In the genomic region with DNA sequence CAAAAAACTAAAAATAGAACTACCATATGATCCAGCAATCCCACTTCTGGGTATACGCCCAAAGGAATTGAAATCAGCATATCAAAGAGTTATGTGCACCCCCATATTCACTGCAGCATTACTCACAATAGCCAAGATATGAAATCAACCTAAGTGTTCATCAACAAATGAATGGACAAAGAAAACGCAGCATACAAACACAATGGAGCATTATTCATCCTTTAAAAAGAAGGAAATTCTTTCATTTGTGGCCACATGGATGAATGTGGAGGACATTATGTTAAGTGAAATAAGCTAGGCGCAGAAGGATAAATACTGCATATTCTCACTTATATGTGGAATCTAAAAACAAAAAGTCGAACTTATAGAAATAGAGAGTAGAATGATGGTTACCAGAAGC, we compare ENCODE assay signal across 19 cellular contexts.
A peak's percentile ranks its signal among the peaks of the same experiment; 100 is the strongest.
DNase-seq lines count a peak whose midpoint lies in the region; ATAC-seq and TF ChIP-seq lines count a peak whose summit lies in the region.
"Had no signal": no experiment of that assay in that cellular context is flagged by ENCODE, and none has a peak within 500 bp of the region (broad histone marks: within the 10 kb centered on the region; RNA-seq: fewer than 3 reads in every experiment).

No MANE protein-coding gene starts in this region.

- H3K4me2 ChIP-seq in GM23338: peak overlapping the region; percentile 46; the same call in 1 of the 2 replicates
- H3K4me2 ChIP-seq: A549 had no signal

- no peaks in the 10 kb centered on the region for H3K9me3 Mint-ChIP-seq in GM23338
- H3K9me3 Mint-ChIP-seq in CD8-positive, alpha-beta T cell: no peaks in the 10 kb centered on the region
- H3K9me3 Mint-ChIP-seq: CD4-positive, alpha-beta T cell; IgD-negative memory B cell had no signal

- no peak overlapping the region for H3K4me3 Mint-ChIP-seq in GM23338
- H3K4me3 Mint-ChIP-seq in CD8-positive, alpha-beta T cell: no peak overlapping the region
- H3K4me3 Mint-ChIP-seq: CD4-positive, alpha-beta T cell; IgD-negative memory B cell had no signal

- peaks cover 29% of the 10 kb centered on the region for H3K4me1 Mint-ChIP-seq in GM23338
- H3K4me1 Mint-ChIP-seq in CD8-positive, alpha-beta T cell (ENCODE audit: low read depth): peaks cover 14% of the 10 kb centered on the region

- no peaks in the 10 kb centered on the region for H3K79me2 ChIP-seq in GM23338 (replicated peaks; ENCODE audit: insufficient read depth)

- intact Hi-C loops in dorsolateral prefrontal cortex (cut with DNase I): loop anchor here in 1 of 2 donors (10.0 kb wide), 1 partner anchor 158 kb away; no protein-coding TSS in a partner anchor
- intact Hi-C loops in CD8-positive, alpha-beta T cell (cut with DNase I, micrococcal nuclease): no loop called here

- CTCF ChIA-PET in CD8-positive, alpha-beta T cell (lab: Charles Lee): no interaction called here

- H3K27me3 ChIP-seq in GM23338 (ENCODE audit: insufficient read depth) (no peaks in the 10 kb centered on the region), dorsolateral prefrontal cortex (no peaks in the 10 kb centered on the region)
- no peaks in the 10 kb centered on the region for H3K27me3 ChIP-seq in CD8-positive, alpha-beta T cell (ENCODE audit: insufficient read depth, low read length)

- H3K36me3 Mint-ChIP-seq in GM23338 (ENCODE audit: low read depth): no peaks in the 10 kb centered on the region
- no peaks in the 10 kb centered on the region for H3K36me3 Mint-ChIP-seq in CD8-positive, alpha-beta T cell
- H3K36me3 Mint-ChIP-seq: IgD-negative memory B cell had no signal

- H3K4me3 ChIP-seq in GM23338 (no peak overlapping the region), dorsolateral prefrontal cortex (no peak overlapping the region)
- H3K4me3 ChIP-seq in CD8-positive, alpha-beta T cell (ENCODE audit: low read depth, low read length): no peak overlapping the region
- H3K4me3 ChIP-seq: A549 had no signal

- H3K9me3 ChIP-seq in CD8-positive, alpha-beta T cell (ENCODE audit: low read length): no peaks in the 10 kb centered on the region
- H3K9me3 ChIP-seq: A549 had no signal

- H4K20me1 ChIP-seq in GM23338 (replicated peaks; ENCODE audit: insufficient read depth): no peaks in the 10 kb centered on the region

- H2AFZ ChIP-seq in GM23338: no peak overlapping the region

- no peaks in the 10 kb centered on the region for H3F3A ChIP-seq in GM23338 (replicated peaks; ENCODE audit: low read depth)

- no peak overlapping the region for H3K27ac Mint-ChIP-seq in GM23338
- no peak overlapping the region for H3K27ac Mint-ChIP-seq in CD8-positive, alpha-beta T cell
- H3K27ac Mint-ChIP-seq: CD4-positive, alpha-beta T cell; IgD-negative memory B cell had no signal

- POLR2A ChIA-PET in CD8-positive, alpha-beta T cell (lab: Charles Lee): no interaction called here

- H3K9me2 ChIP-seq in GM23338 (ENCODE audit: insufficient read depth): peaks cover 17% of the 10 kb centered on the region; the same call in 1 of the 2 replicates

- H3K36me3 ChIP-seq in GM23338 (ENCODE audit: insufficient read depth): no peaks in the 10 kb centered on the region; the same call in 1 of the 2 replicates
- no peaks in the 10 kb centered on the region for H3K36me3 ChIP-seq in CD8-positive, alpha-beta T cell (ENCODE audit: insufficient read depth, low read length)

- H3K27me3 Mint-ChIP-seq in GM23338 (ENCODE audit: insufficient read depth, low read depth, poor library complexity): peaks cover 1% of the 10 kb centered on the region
- H3K27me3 Mint-ChIP-seq in CD8-positive, alpha-beta T cell (ENCODE audit: low read depth): no peaks in the 10 kb centered on the region
- H3K27me3 Mint-ChIP-seq: CD4-positive, alpha-beta T cell had no signal

- H3K4me1 ChIP-seq in GM23338 (ENCODE audit: insufficient read depth): peaks cover 23% of the 10 kb centered on the region
- H3K4me1 ChIP-seq in CD8-positive, alpha-beta T cell (ENCODE audit: insufficient read depth, low read length): peaks cover 7% of the 10 kb centered on the region
- H3K4me1 ChIP-seq: A549 had no signal

- H3K27ac ChIP-seq in GM23338 (ENCODE audit: low read depth) (no peak overlapping the region), dorsolateral prefrontal cortex (peak overlapping the region in 34 of 59 donors; percentile 1 to 80 (median 37))
- H3K27ac ChIP-seq in CD8-positive, alpha-beta T cell (ENCODE audit: low read depth, low read length): no peak overlapping the region
- H3K27ac ChIP-seq: 22Rv1, A549, C4-2B had no signal

- no peak for TF ChIP-seq CTCF in GM23338 (conservative IDR thresholded peaks at IDR 0.05; ENCODE audit: low read depth in 2 of 2)
- no peak for TF ChIP-seq CTCF in dorsolateral prefrontal cortex (IDR thresholded peaks at IDR 0.05 in 54 of 56, conservative IDR thresholded peaks at IDR 0.05 in 2 of 56; ENCODE audit: low read depth in 1 of 56, partially characterized antibody in 56 of 56)
- TF ChIP-seq CTCF in CD8-positive, alpha-beta T cell (IDR thresholded peaks at IDR 0.05): no peak

- ATAC-seq in GM23338: no peak
- no peak for ATAC-seq in CD8-positive, alpha-beta T cell
- ATAC-seq: A549, HepG2 had no signal

- DNase-seq in GM23338 (ENCODE audit: low spot score): no peak
- DNase-seq in dorsolateral prefrontal cortex: no peak
- DNase-seq in midbrain (lab: John Stamatoyannopoulos, UW): peak; percentile 33
- peak; percentile 79 for DNase-seq in superior temporal gyrus (ENCODE audit: extremely low spot score)
- no peak for DNase-seq in cerebellar nuclear complex (lab: John Stamatoyannopoulos, UW)
- no peak for DNase-seq in CD8-positive, alpha-beta T cell
- no peak for DNase-seq in HK-2 (ENCODE audit: unreplicated experiment)
- DNase-seq: AML-193; CD4-positive, alpha-beta T cell; DMS153; DMS79; GDM1; GOT3; H7 had no signal

TF ChIP-seq in GM23338, 12 proteins besides CTCF, POLR2A, EP300 and RAD21 (continues in another document):
- TF ChIP-seq ZNF331 (CRISPR knock-in tag; IDR thresholded peaks at IDR 0.05; ENCODE audit: low read depth) (no peak), POLR2AphosphoS5 (IDR thresholded peaks at IDR 0.05; ENCODE audit: low read depth) (no peak)
- TF ChIP-seq, protein P1, sequence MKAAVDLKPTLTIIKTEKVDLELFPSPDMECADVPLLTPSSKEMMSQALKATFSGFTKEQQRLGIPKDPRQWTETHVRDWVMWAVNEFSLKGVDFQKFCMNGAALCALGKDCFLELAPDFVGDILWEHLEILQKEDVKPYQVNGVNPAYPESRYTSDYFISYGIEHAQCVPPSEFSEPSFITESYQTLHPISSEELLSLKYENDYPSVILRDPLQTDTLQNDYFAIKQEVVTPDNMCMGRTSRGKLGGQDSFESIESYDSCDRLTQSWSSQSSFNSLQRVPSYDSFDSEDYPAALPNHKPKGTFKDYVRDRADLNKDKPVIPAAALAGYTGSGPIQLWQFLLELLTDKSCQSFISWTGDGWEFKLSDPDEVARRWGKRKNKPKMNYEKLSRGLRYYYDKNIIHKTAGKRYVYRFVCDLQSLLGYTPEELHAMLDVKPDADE (IDR thresholded peaks at IDR 0.05): no peak

Comparison
In these comparisons a context has a peak if more than half of its experiments do, and no peak if none do; other contexts are left out.
1. DNase-seq: peak in midbrain (single experiment) and superior temporal gyrus (single experiment); none in GM23338 (single experiment), dorsolateral prefrontal cortex (0 of 10), cerebellar nuclear complex (0 of 2), CD8-positive, alpha-beta T cell (0 of 7) and HK-2 (single experiment).
2. H3K27ac ChIP-seq: peak in dorsolateral prefrontal cortex (34 of 59); none in GM23338 (single experiment) and CD8-positive, alpha-beta T cell (single experiment).